ENCODE assay signal across 8 cellular contexts in the genomic region with DNA sequence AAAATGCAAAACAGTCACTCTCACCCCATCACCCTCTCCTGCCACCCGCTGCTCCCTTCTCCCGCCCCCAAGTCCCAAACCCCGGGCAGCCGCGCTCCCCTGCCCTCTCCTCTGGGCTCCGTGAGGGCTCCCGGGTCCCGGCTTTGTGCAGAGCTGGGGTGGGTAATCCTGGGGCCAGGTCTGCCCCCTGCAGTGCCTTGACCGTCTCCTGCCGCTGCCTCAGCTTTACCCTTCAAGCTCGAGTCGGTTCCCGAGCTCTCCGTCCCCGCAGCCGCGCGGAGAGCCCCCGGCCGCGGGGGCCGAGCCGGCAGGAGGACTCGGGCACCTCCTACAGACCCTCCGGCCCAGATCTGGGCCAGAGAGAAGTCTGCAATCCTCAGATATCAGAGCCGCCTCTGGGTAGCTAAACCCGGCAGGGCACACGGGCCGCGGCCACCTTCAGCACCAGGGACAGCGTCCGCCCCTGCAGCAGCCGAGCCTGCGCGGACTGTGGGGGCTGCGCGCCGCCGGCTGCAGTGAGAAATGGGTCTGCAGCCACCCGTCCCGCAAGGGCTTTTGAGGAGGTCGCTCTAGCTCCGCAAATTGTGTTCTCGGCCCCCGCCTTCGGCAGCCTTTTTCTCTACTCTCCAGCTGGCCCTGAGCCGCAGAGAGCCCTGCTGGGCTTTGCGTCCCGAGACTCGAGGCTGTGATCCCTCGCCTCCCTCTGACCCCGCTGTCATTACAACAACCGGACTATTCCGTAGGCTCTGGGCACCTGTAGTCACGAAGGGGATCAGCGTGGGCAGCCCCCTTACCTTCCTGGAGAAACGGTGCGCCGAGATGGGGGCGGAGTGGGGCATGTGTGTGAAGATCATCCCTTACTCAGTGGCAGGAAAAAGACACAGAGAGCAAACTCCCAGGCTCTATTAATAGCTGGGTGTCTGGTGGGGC. TPM values are rescaled to one million over a fixed set of nuclear protein-coding genes. Genes with fewer than 3 reads are reported as not detected.
DNase-seq lines count a peak whose midpoint lies in the region; ATAC-seq and TF ChIP-seq lines count a peak whose summit lies in the region.

No MANE protein-coding gene starts in this region.

- H3K23me2 ChIP-seq in H9 (ENCODE audit: insufficient read length, low read depth, low read length, poor library complexity, severe bottlenecking), result peaks cover 30% of the 10 kb centered on the region

- no peak overlapping the region for H2BK5ac ChIP-seq in H9 (ENCODE audit: insufficient read length, low read length)

- H3K4me1 ChIP-seq in A673 (ENCODE audit: insufficient read depth, low read length, poor library complexity, severe bottlenecking), result no peaks in the 10 kb centered on the region
- peaks cover 2% of the 10 kb centered on the region; the same call in 1 of the 2 replicates for H3K4me1 ChIP-seq in H9 (ENCODE audit: insufficient read depth, low read length)

- H3K4me1 Mint-ChIP-seq in H9 (peaks cover 31 to 38% of the 10 kb centered on the region in 2 experiments), brain (peaks cover 62% of the 10 kb centered on the region)

- POLR2A ChIA-PET in A673 (lab: Charles Lee; ENCODE audit: low non-redundant PET), result no interaction called here

- H3K14ac ChIP-seq in H9 (ENCODE audit: insufficient read depth, low read length), result no peak overlapping the region; the same call in 1 of the 2 replicates

- no peak overlapping the region for H4K8ac ChIP-seq in H9 (replicated peaks; ENCODE audit: insufficient read length, low read depth, low read length)

- BruUV-seq in A673 (replicated peaks; lab: Mats Ljungman, UMichigan), result no TSS peak

- intact Hi-C loops in A673 (cut with micrococcal nuclease; ENCODE audit: unreplicated experiment), result no loop called here

- no peak overlapping the region for H2BK15ac ChIP-seq in H9 (ENCODE audit: low read depth, low read length)

- no peak overlapping the region for H3T11ph ChIP-seq in H9 (ENCODE audit: low read length)

- no peak for ATAC-seq in HG03175 (IDR thresholded peaks at IDR 0.05; ENCODE audit: unreplicated experiment)

- peaks cover 96% of the 10 kb centered on the region for H3K27me3 Mint-ChIP-seq in H9 (ENCODE audit: low read depth)
- peaks cover 91% of the 10 kb centered on the region for H3K27me3 Mint-ChIP-seq in brain

- no peak overlapping the region for H4K5ac ChIP-seq in H9 (ENCODE audit: insufficient read length, low read depth, low read length)

- H3K36me3 Mint-ChIP-seq in H9 (ENCODE audit: insufficient read depth in 1 of 3, low read depth in 3 of 3) (no peaks in the 10 kb centered on the region), brain (no peaks in the 10 kb centered on the region)

- no peak overlapping the region for H4K91ac ChIP-seq in H9 (ENCODE audit: insufficient read length, low read depth, low read length)

- H3K27ac Mint-ChIP-seq in H9 (no peak overlapping the region), brain (peak overlapping the region in 4 of 5 experiments; percentile 30 to 95 (median 86))

- H3K27me3 ChIP-seq in A673 (replicated peaks; ENCODE audit: insufficient read depth, low read depth, low read length, poor library complexity) (peaks cover 97% of the 10 kb centered on the region), H9 (ENCODE audit: insufficient read depth, low read length) (peaks cover 55% of the 10 kb centered on the region)

- H3K27ac ChIP-seq in A673 (ENCODE audit: low read depth, low read length, poor library complexity, severe bottlenecking) (no peak overlapping the region), H9 (ENCODE audit: insufficient read length, low read depth, low read length) (no peak overlapping the region)

- no peaks in the 10 kb centered on the region for H3K79me2 ChIP-seq in H9 (ENCODE audit: insufficient read depth, low read length)

- H3K4me3 ChIP-seq in A673 (ENCODE audit: low read depth, low read length, poor library complexity, severe bottlenecking), result no peak overlapping the region

- peaks cover 4% of the 10 kb centered on the region for H4K20me1 ChIP-seq in H9 (ENCODE audit: control insufficient read depth, insufficient read depth, insufficient read length)

- peak; percentile 70 for DNase-seq in A673 (ENCODE audit: low spot score)
- DNase-seq in H9, result peak; percentile 88
- DNase-seq in SW480 (ENCODE audit: low spot score), result peak; percentile 48
- DNase-seq in iris pigment epithelial cell (ENCODE audit: low read depth), result peak; percentile 56
- DNase-seq in stimulated activated CD4-positive, alpha-beta T cell treated with anti-CD3 and anti-CD28 coated beads, Interleukin-15, amount 100 ng/mL, for 24 hours, result peak; percentile 65
- DNase-seq in NCI-H1048 (lab: John Stamatoyannopoulos, UW), result no peak

- no peak overlapping the region for H2BK20ac ChIP-seq in H9 (ENCODE audit: low read depth, low read length, poor library complexity, severe bottlenecking)

- no peak overlapping the region for H3K9ac ChIP-seq in H9 (ENCODE audit: extremely low read depth, insufficient read length, low read length)

- H3K56ac ChIP-seq in H9 (ENCODE audit: insufficient read length, low read depth, low read length), result no peak overlapping the region

- H3K18ac ChIP-seq in H9 (ENCODE audit: insufficient read length, low read depth, low read length), result no peak overlapping the region

- H2AK5ac ChIP-seq in H9 (ENCODE audit: insufficient read length, low read length), result no peak overlapping the region

- CTCF ChIA-PET in A673 (lab: Charles Lee), result no interaction called here

- H2BK12ac ChIP-seq in H9 (ENCODE audit: insufficient read length, low read depth, low read length), result no peak overlapping the region

- H3K4me3 Mint-ChIP-seq in H9 (peak overlapping the region; percentile 57 to 84), brain (peak overlapping the region; percentile 88 to 96 (median 92))

- H2BK120ac ChIP-seq in H9 (ENCODE audit: low read depth, low read length, poor library complexity, severe bottlenecking), result no peak overlapping the region

- H3K4ac ChIP-seq in H9 (ENCODE audit: low read depth, low read length), result no peak overlapping the region

- no peak for TF ChIP-seq CTCF in A673 (conservative IDR thresholded peaks at IDR 0.05; ENCODE audit: low read depth, low read length)
- TF ChIP-seq CTCF in H9 (conservative IDR thresholded peaks at IDR 0.05), result peak; percentile 12; the same call in 1 of the 3 replicates
- no peak for TF ChIP-seq CTCF in brain (conservative IDR thresholded peaks at IDR 0.05)

- H3K4me2 ChIP-seq in H9 (ENCODE audit: insufficient read depth, insufficient read length, low read length), result peak overlapping the region; percentile 42

- no peak overlapping the region for H2AFZ ChIP-seq in H9 (ENCODE audit: low read length)

- WGBS in H9 (ENCODE audit: extremely low coverage, insufficient read length, low lambda C conversion rate), result no CpG with 5 or more reads among the region's 60 CpGs

- H3K9me3 ChIP-seq in A673 (ENCODE audit: low read depth, low read length, poor library complexity, severe bottlenecking), result no peaks in the 10 kb centered on the region
- no peaks in the 10 kb centered on the region for H3K9me3 ChIP-seq in H9 (ENCODE audit: control insufficient read depth, low read depth, low read length)

- no peak overlapping the region for H3K23ac ChIP-seq in H9 (ENCODE audit: insufficient read length, low read depth, low read length)

- H3K36me3 ChIP-seq in A673 (ENCODE audit: insufficient read depth, low read length, poor library complexity, severe bottlenecking), result no peaks in the 10 kb centered on the region

- no peaks in the 10 kb centered on the region for H3K79me1 ChIP-seq in H9 (ENCODE audit: insufficient read depth, low read depth, low read length, poor library complexity, severe bottlenecking)

- H3K9me3 Mint-ChIP-seq in H9, result no peaks in the 10 kb centered on the region; a peak in 1 of 5 replicates
- peaks cover 0 to 6% (median 0%) of the 10 kb centered on the region in 5 experiments for H3K9me3 Mint-ChIP-seq in brain

RNA-seq across cellular contexts. Expression of gene PRMT8, which starts 1.2 kb away (rescaled TPM):
- total RNA-seq in A673 (2021) (0.17 TPM in 2 replicates), H9 (2021) (0.83 and 0.86 TPM in 2 replicates)
- polyA plus RNA-seq in brain (ENCODE audit: insufficient read depth, low read depth, low replicate concordance), result 3.7 TPM

Comparison
In these comparisons a context has a peak if more than half of its experiments do, and no peak if none do; other contexts are left out.
1. H3K27ac Mint-ChIP-seq: peak in brain (4 of 5); none in H9 (0 of 3).